ENCODE assay signal across 1 cellular context in the genomic region with DNA sequence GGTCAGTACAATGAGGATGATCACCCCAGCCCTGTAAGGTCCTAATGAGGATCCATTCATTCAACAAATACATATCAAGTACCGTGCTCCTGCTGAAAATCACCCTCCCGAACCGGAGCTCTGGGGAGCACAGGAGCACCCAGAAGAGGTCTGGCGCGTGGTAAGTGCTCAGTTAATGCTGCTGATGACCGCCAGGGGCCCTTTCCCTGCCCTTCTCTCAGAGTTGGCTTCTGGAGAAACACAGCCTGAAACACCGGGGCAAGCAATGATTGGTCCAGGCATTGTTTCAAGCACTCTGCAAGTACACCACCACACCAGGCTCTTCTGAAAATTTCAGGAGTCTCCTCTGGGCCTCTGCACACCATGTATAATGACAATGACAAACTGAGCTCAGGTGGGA.
TF ChIP-seq lines count a peak whose summit lies in the region.

No MANE protein-coding gene starts in this region.

TF ChIP-seq in IMR-90, 13 proteins besides CTCF, POLR2A, EP300 and RAD21:
- TF ChIP-seq BHLHE40 (IDR thresholded peaks at IDR 0.05; ENCODE audit: low read depth, low read length) (no peak), CEBPB (IDR thresholded peaks at IDR 0.05; ENCODE audit: low read depth, low read length) (no peak), MXI1 (IDR thresholded peaks at IDR 0.05; ENCODE audit: borderline replicate concordance, low read depth, low read length) (no peak), NFE2L2 (IDR thresholded peaks at IDR 0.05; ENCODE audit: low read depth, low read length) (no peak), RCOR1 (IDR thresholded peaks at IDR 0.05; ENCODE audit: insufficient replicate concordance, low read length) (no peak), MAZ (IDR thresholded peaks at IDR 0.05; ENCODE audit: borderline replicate concordance, low read depth, low read length) (no peak), SMC3 (IDR thresholded peaks at IDR 0.05; ENCODE audit: low read depth, low read length) (peak; percentile 19; the same call in 1 of the 2 replicates)
- TF ChIP-seq, protein P1, sequence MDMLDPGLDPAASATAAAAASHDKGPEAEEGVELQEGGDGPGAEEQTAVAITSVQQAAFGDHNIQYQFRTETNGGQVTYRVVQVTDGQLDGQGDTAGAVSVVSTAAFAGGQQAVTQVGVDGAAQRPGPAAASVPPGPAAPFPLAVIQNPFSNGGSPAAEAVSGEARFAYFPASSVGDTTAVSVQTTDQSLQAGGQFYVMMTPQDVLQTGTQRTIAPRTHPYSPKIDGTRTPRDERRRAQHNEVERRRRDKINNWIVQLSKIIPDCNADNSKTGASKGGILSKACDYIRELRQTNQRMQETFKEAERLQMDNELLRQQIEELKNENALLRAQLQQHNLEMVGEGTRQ (IDR thresholded peaks at IDR 0.05; ENCODE audit: low read depth, low read length), result no peak
TF ChIP-seq in IMR-90: peak in this region for 1.
